17 cellular contexts compared by ENCODE assay signal in the genomic region with DNA sequence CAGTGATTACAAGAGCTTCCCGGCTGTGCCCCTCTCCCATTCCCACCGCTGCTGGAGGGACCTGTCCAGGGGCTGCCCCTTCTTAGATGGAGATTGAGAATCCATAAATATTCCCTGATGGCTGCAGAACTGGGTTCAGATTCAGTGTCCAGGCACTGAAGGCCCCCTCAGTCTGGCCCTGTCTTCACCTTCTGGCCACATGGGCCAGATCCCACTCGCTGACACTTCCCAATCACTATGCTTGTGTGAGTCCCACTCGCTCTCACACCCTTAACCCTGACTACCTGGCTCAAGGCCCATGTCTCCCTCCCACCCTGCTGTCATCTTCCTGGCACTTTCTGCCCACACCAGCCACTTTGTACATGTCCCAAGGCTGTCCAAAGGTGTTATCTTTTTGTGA.
"Had no signal": no experiment of that assay in that cellular context is flagged by ENCODE, and none has a peak within 500 bp of the region (broad histone marks: within the 10 kb centered on the region; RNA-seq: fewer than 3 reads in every experiment).

No MANE protein-coding gene starts in this region.

- H3K36me3 ChIP-seq: lower lobe of right lung had no signal

- H3K27me3 ChIP-seq: body of pancreas had no signal

- H3K27ac ChIP-seq: body of pancreas, lower lobe of right lung had no signal

- H3K27ac Mint-ChIP-seq: activated B cell treated with CpG ODN at 0.5 μM for 24 hours; activated CD4-positive, alpha-beta memory T cell treated with anti-CD3 and anti-CD28 coated beads for 36 hours; activated CD8-positive, alpha-beta memory T cell treated with anti-CD3 and anti-CD28 coated beads, Interleukin-2, amount 10 ng/mL, durations not matched to agents 7 days and 5 days; activated T-helper 17 cell treated with anti-CD3 and anti-CD28 coated beads, Interleukin-2, amount 50 U/mL, for 72 hours; natural killer cell had no signal

- DNase-seq: activated B cell treated with CpG ODN at 0.5 μM for 24 hours; activated CD4-positive, alpha-beta T cell treated with anti-CD3 and anti-CD28 coated beads for 4 hours; activated naive CD4-positive, alpha-beta T cell treated with Interleukin-2 at 50 U/mL for 16 hours; activated T-cell treated with anti-CD3 and anti-CD28 coated beads, Interleukin-2, amount 50 U/mL, for 1 hour; body of pancreas; caudate nucleus; foreskin melanocyte; left colon; lower lobe of right lung; natural killer cell; nucleus accumbens; posterior cingulate gyrus; T-helper 9 cell had no signal

- H3K9me3 ChIP-seq: body of pancreas, lower lobe of right lung had no signal

- H3K4me1 Mint-ChIP-seq: activated T-helper 17 cell treated with anti-CD3 and anti-CD28 coated beads, Interleukin-2, amount 50 U/mL, for 72 hours had no signal

- H3K36me3 Mint-ChIP-seq: activated CD4-positive, alpha-beta memory T cell treated with anti-CD3 and anti-CD28 coated beads for 36 hours; activated CD8-positive, alpha-beta memory T cell treated with anti-CD3 and anti-CD28 coated beads, Interleukin-2, amount 10 ng/mL, durations not matched to agents 7 days and 5 days; natural killer cell had no signal

- H3K4me3 ChIP-seq: body of pancreas had no signal

- H3K9me3 Mint-ChIP-seq: activated B cell treated with CpG ODN at 0.5 μM for 24 hours; activated CD4-positive, alpha-beta memory T cell treated with anti-CD3 and anti-CD28 coated beads for 36 hours; activated T-helper 17 cell treated with anti-CD3 and anti-CD28 coated beads, Interleukin-2, amount 50 U/mL, for 72 hours; natural killer cell had no signal

- FAIRE-seq: colon had no signal
